ENCODE assay signal across 11 cellular contexts in the genomic region with DNA sequence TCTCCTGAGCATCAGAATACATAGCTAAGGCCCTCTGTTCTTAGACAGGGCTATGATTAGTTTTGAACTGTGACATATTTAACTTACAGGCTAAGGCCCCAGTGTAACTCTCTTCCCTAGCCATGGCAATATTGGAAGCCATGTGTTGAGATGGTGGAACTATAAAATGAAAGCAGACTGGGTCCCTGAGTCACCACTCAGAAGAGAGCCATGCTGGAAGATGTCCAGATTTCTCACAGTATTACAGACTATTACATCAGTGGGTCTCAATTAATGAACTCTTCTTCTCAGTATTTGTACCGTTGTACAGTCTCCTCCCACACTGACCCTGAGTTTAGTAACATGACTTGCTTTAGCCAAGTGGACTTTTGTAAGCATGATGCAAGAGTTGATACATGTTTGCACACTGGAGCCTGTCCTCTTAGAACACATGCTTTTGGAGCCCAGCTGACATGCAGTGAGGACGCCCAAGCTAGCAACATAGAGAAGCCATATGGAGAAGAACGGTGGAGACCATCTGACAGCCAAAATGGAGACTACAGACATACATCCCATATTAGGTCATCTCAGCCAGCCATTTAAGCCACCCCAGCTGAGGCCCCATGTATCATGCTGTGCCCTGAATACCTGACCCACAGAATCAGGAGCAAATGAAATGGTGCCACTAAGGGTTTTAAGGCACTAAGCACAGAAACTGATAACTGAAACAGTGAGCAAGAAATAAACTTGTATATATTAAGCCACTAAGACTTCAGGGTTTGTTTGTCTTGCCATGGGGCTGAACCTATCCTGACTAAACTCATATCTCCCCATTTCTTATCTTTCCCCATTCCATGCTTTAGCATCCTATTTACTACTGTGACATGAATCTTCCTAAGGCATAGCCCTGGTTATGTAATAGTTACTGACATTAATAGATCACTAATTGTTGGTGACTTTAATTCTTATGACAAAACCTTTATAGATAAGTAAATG. TPM values are rescaled to one million over a fixed set of nuclear protein-coding genes. Genes with fewer than 3 reads are reported as not detected.
DNase-seq lines count a peak whose midpoint lies in the region; ATAC-seq lines count a peak whose summit lies in the region.
"Had no signal": no experiment of that assay in that cellular context is flagged by ENCODE, and none has a peak within 500 bp of the region (broad histone marks: within the 10 kb centered on the region; RNA-seq: fewer than 3 reads in every experiment).

No MANE protein-coding gene starts in this region.

- no peak for ATAC-seq in stimulated activated naive CD8-positive, alpha-beta T cell treated with anti-CD3 and anti-CD28 coated beads, Interleukin-15, Interleukin-2, amounts not matched to agents 100 U/mL and 50 U/mL, for 24 hours
- no peak for ATAC-seq in GM21529 (IDR thresholded peaks at IDR 0.05; ENCODE audit: unreplicated experiment)

- peak; percentile 67 for DNase-seq in H4 (ENCODE audit: low spot score)
- peak; percentile 66 for DNase-seq in RKO (ENCODE audit: low spot score)
- peak; percentile 21 for DNase-seq in fibroblast of peridontal ligament (ENCODE audit: extremely low read depth)
- peak; percentile 99 for DNase-seq in skeletal muscle cell (ENCODE audit: low read depth)
- no peak for DNase-seq in stimulated activated naive CD8-positive, alpha-beta T cell treated with anti-CD3 and anti-CD28 coated beads, Interleukin-15, Interleukin-2, amounts not matched to agents 100 U/mL and 50 U/mL, for 24 hours
- DNase-seq in central memory CD4-positive, alpha-beta T cell = no peak
- DNase-seq in NCI-H2081 treated with DMSO at 0.1 percent for 48 hours (lab: John Stamatoyannopoulos, UW) = no peak
- DNase-seq: GDM1, pancreas, T-helper 1 cell had no signal

- H3K4me3 ChIP-seq in skeletal muscle cell (ENCODE audit: low read depth, low read length) = no peak overlapping the region
- H3K4me3 ChIP-seq: pancreas had no signal

RNA-seq across cellular contexts. Expression of gene TBX15, which starts 24.4 kb away (rescaled TPM):
- not detected in 2 replicates for total RNA-seq in H4 (2014; rRNA removed; shearing (Covaris generic))

Comparison
In these comparisons a context has a peak if more than half of its experiments do, and no peak if none do; other contexts are left out.
1. DNase-seq: peak in H4 (single experiment), RKO (single experiment), fibroblast of peridontal ligament (single experiment) and skeletal muscle cell (single experiment); none in stimulated activated naive CD8-positive, alpha-beta T cell treated with anti-CD3 and anti-CD28 coated beads, Interleukin-15, Interleukin-2, amounts not matched to agents 100 U/mL and 50 U/mL, for 24 hours (single experiment), central memory CD4-positive, alpha-beta T cell (single experiment) and NCI-H2081 treated with DMSO at 0.1 percent for 48 hours (single experiment).